In genomic region chr12:104385510-104385909, GRCh38 we compare ENCODE assay signal across 27 cellular contexts.
"Had no signal": no experiment of that assay in that cellular context is flagged by ENCODE, and none has a peak within 500 bp of the region (broad histone marks: within the 10 kb centered on the region; RNA-seq: fewer than 3 reads in every experiment).

No MANE protein-coding gene starts in this region.

- H3K36me3 ChIP-seq: heart right ventricle, left ventricle myocardium inferior, pancreas, prostate gland, sigmoid colon, spleen, suprapubic skin, thoracic aorta, tibial artery, upper lobe of right lung, uterus had no signal

- ATAC-seq: heart right ventricle; mucosa of descending colon; naive thymus-derived CD4-positive, alpha-beta T cell; natural killer cell treated with Interleukin-12 subunit alpha and Interleukin-12 subunit beta and Interleukin-15 and Interleukin-18, amount 100 ng/mL, for 72 hours; pancreas; right cardiac atrium; upper lobe of right lung had no signal

- H3K4me1 ChIP-seq: pancreas, prostate gland had no signal

- H3K9me3 ChIP-seq: heart right ventricle, left ventricle myocardium inferior, mucosa of descending colon, pancreas, prostate gland, sigmoid colon, spleen, suprapubic skin, thoracic aorta, tibial artery, upper lobe of right lung, uterus had no signal

- H2AFZ ChIP-seq: hepatocyte had no signal

- H3K27ac Mint-ChIP-seq: memory B cell had no signal

- H3K4me2 ChIP-seq: hepatocyte had no signal

- H3K27ac ChIP-seq: heart right ventricle, hepatocyte, left ventricle myocardium inferior, pancreas, prostate gland, sigmoid colon, spleen, suprapubic skin, thoracic aorta, tibial artery, upper lobe of right lung, uterus had no signal

- H3K4me3 Mint-ChIP-seq: memory B cell; naive thymus-derived CD4-positive, alpha-beta T cell; natural killer cell treated with Interleukin-12 subunit alpha and Interleukin-12 subunit beta and Interleukin-15 and Interleukin-18, amount 100 ng/mL, for 72 hours had no signal

- FAIRE-seq: pancreas, small intestine had no signal

- H3K4me3 ChIP-seq: heart right ventricle, hepatocyte, left ventricle myocardium inferior, mucosa of descending colon, pancreas, prostate gland, sigmoid colon, spleen, suprapubic skin, thoracic aorta, tibial artery, upper lobe of right lung, uterus had no signal

- H3K27me3 ChIP-seq: heart right ventricle, hepatocyte, pancreas, sigmoid colon, suprapubic skin, tibial artery, upper lobe of right lung, uterus had no signal

- DNase-seq: heart right ventricle; islet precursor cell; left ventricle myocardium inferior; midbrain; mucosa of descending colon; naive thymus-derived CD4-positive, alpha-beta T cell; nucleus accumbens; pancreas; retina; right cardiac atrium; sigmoid colon; small intestine; spleen; stimulated activated CD4-positive, alpha-beta T cell treated with anti-CD3 and anti-CD28 coated beads, Interleukin-2, amount 100 ng/mL, for 48 hours; stimulated activated CD4-positive, alpha-beta T cell treated with anti-CD3 and anti-CD28 coated beads, Interleukin-4, amount 100 ng/mL, for 4 hours; stimulated activated CD8-positive, alpha-beta memory T cell treated with anti-CD3 and anti-CD28 coated beads, Interleukin-4, amount 100 ng/mL, for 48 hours; stimulated activated naive CD4-positive, alpha-beta T cell treated with Interleukin-2 at 50 U/mL for 16 hours; tibial artery; trophoblast cell; upper lobe of right lung; uterus had no signal

- H3K36me3 Mint-ChIP-seq: memory B cell; natural killer cell treated with Interleukin-12 subunit alpha and Interleukin-12 subunit beta and Interleukin-15 and Interleukin-18, amount 100 ng/mL, for 72 hours had no signal

- H3K79me2 ChIP-seq: hepatocyte had no signal
